Comparison of ENCODE assay signal across 7 cellular contexts in genomic region chr3:57597973-57598351, GRCh38. TPM values are rescaled to one million over a fixed set of nuclear protein-coding genes. Genes with fewer than 3 reads are reported as not detected.
DNase-seq lines count a peak whose midpoint lies in the region; TF ChIP-seq lines count a peak whose summit lies in the region.

No MANE protein-coding gene starts in this region.

- intact Hi-C loops in ovary (cut with DNase I), result loop anchor here in 1 of 4 donors (2.0 kb wide), 2 partner anchors 41 to 95 kb away; partner anchors contain the start of genes DENND6A and PDE12

- in situ Hi-C loops in HAP-1 (cut with MboI; ENCODE audit: low sequenced_read_pairs), result no loop called here

- TF ChIP-seq POLR2A in ovary (IDR thresholded peaks at IDR 0.05), result no peak

- H3K9me3 ChIP-seq in HAP-1 (no peaks in the 10 kb centered on the region), SU-DHL-6 (ENCODE audit: insufficient read depth, low read length) (no peaks in the 10 kb centered on the region), endocrine pancreas (ENCODE audit: control insufficient read depth, low read length) (no peaks in the 10 kb centered on the region), ovary (no peaks in the 10 kb centered on the region)

- no peaks in the 10 kb centered on the region for H3K9me2 ChIP-seq in SU-DHL-6 (replicated peaks; ENCODE audit: insufficient read depth, low read length)

- H3K27me3 ChIP-seq in HAP-1 (ENCODE audit: low read depth) (no peaks in the 10 kb centered on the region), SU-DHL-6 (ENCODE audit: low read length) (no peaks in the 10 kb centered on the region), endocrine pancreas (ENCODE audit: control insufficient read depth, insufficient read depth, low read length) (no peaks in the 10 kb centered on the region), ovary (no peaks in the 10 kb centered on the region)

- H3K4me3 ChIP-seq in HAP-1 (peak overlapping the region; percentile 53), SU-DHL-6 (ENCODE audit: insufficient read depth, low read length, poor library complexity, severe bottlenecking) (peak overlapping the region; percentile 66), endocrine pancreas (ENCODE audit: control insufficient read depth, insufficient read depth, low read length) (peak overlapping the region; percentile 99), ovary (peak overlapping the region; percentile 66)

- H3K27ac ChIP-seq in SU-DHL-6 (ENCODE audit: low read depth, low read length) (peak overlapping the region; percentile 83), ovary (peak overlapping the region; percentile 55 to 84)

- H3K4me1 ChIP-seq in HAP-1, result peaks cover 19% of the 10 kb centered on the region
- H3K4me1 ChIP-seq in endocrine pancreas (ENCODE audit: control insufficient read depth, insufficient read depth, low read length), result peaks cover 13% of the 10 kb centered on the region
- H3K4me1 ChIP-seq in ovary (ENCODE audit: insufficient read depth), result peaks cover 7% of the 10 kb centered on the region

- peaks cover 54% of the 10 kb centered on the region for H3K79me2 ChIP-seq in SU-DHL-6 (ENCODE audit: insufficient read depth, low read length)

- DNase-seq in HAP-1 (ENCODE audit: low spot score in 2 of 2) (no peak), ovary (no peak), KG1 (lab: John Stamatoyannopoulos, UW) (no peak), hypothalamus (lab: John Stamatoyannopoulos, UW) (no peak), NAMALWA (ENCODE audit: low spot score) (no peak)

- H3K36me3 ChIP-seq in HAP-1 (replicated peaks) (peaks cover 6% of the 10 kb centered on the region), SU-DHL-6 (ENCODE audit: low read length) (0 out of 2 replicates have a peak, but pooled peaks cover 3% of the 10 kb centered on the region), endocrine pancreas (ENCODE audit: control insufficient read depth, insufficient read depth, low read length) (no peaks in the 10 kb centered on the region), ovary (no peaks in the 10 kb centered on the region)

- H3K9ac ChIP-seq in SU-DHL-6 (ENCODE audit: low read length), result peak overlapping the region; percentile 76
- H3K9ac ChIP-seq in endocrine pancreas (ENCODE audit: control insufficient read depth, insufficient read depth, low read length), result peak overlapping the region; percentile 100

- TF ChIP-seq CTCF in SU-DHL-6 (IDR thresholded peaks at IDR 0.05; ENCODE audit: insufficient read depth, low read length, poor library complexity, severe bottlenecking) (no peak), ovary (IDR thresholded peaks at IDR 0.05) (no peak)

- peak overlapping the region; percentile 74 for H3K4me2 ChIP-seq in SU-DHL-6 (ENCODE audit: low read depth, low read length, poor library complexity, severe bottlenecking)

- TF ChIP-seq EP300 in ovary (IDR thresholded peaks at IDR 0.05), result no peak

- 0 to 1% (median 1%) methylated on average over 12 of the region's 12 CpGs for WGBS in ovary, 3 donors

- peaks cover 26% of the 10 kb centered on the region for H3F3A ChIP-seq in SU-DHL-6 (ENCODE audit: insufficient read depth)

- no peaks in the 10 kb centered on the region for H4K20me1 ChIP-seq in SU-DHL-6 (ENCODE audit: low read depth, low read length)

- H2AFZ ChIP-seq in SU-DHL-6 (ENCODE audit: low read depth, low read length, severe bottlenecking), result peak overlapping the region; percentile 50

RNA-seq across cellular contexts. Expression of gene ARF4, which starts 0.8 kb away (rescaled TPM):
- 100 to 1,000 TPM in 6 of 7 donors, 10 to 100 TPM in 1; 84.5 to 149 (median 131) TPM for total RNA-seq in ovary
- polyA plus RNA-seq in ovary, result 100 to 1,000 TPM; 119 to 295 TPM

RNA-seq across cellular contexts. Expression of gene PDE12, which starts 41.9 kb away (rescaled TPM):
- total RNA-seq in ovary, result 10 to 100 TPM in 6 of 7 donors, 1 to 10 TPM in 1; 8.7 to 24.2 (median 17.8) TPM
- 1 to 10 TPM; 4.6 to 7.3 TPM for polyA plus RNA-seq in ovary

RNA-seq across cellular contexts. Expression of gene DNAH12, which starts 53.8 kb away (rescaled TPM):
- total RNA-seq in ovary, result 10 to 100 TPM in 1 of 7 donors, 1 to 10 TPM in 2, under 1 TPM in 4; 0.20 to 20.1 (median 0.95) TPM
- polyA plus RNA-seq in ovary, result under 1 TPM; 0.28 to 0.29 TPM
